Comparison of ENCODE assay signal across 24 cellular contexts in genomic region chr12:89206375-89206774, GRCh38.
"Had no signal": no experiment of that assay in that cellular context is flagged by ENCODE, and none has a peak within 500 bp of the region (broad histone marks: within the 10 kb centered on the region; RNA-seq: fewer than 3 reads in every experiment).

No MANE protein-coding gene starts in this region.

- H3K36me3 Mint-ChIP-seq: immature natural killer cell; naive thymus-derived CD8-positive, alpha-beta T cell had no signal

- H3K9me3 Mint-ChIP-seq: activated T-cell treated with anti-CD3 and anti-CD28 coated beads, Interleukin-2, amount 50 U/mL, for 24 hours; central memory CD8-positive, alpha-beta T cell; naive thymus-derived CD8-positive, alpha-beta T cell; stimulated activated naive CD8-positive, alpha-beta T cell treated with anti-CD3 and anti-CD28 coated beads, Interleukin-15, Interleukin-2, amounts not matched to agents 100 ng/mL and 50 ng/mL, for 24 hours had no signal

- FAIRE-seq: endothelial cell of umbilical vein, small intestine had no signal

- H3K27ac ChIP-seq: brain microvascular endothelial cell, esophagus muscularis mucosa, ovary, transverse colon, uterus had no signal

- H3K27ac Mint-ChIP-seq: activated CD4-positive, alpha-beta T cell treated with anti-CD3 and anti-CD28 coated beads, Interleukin-2, amount 10 ng/mL, durations not matched to agents 24 days and 14 days; activated CD8-positive, alpha-beta T cell treated with anti-CD3 and anti-CD28 coated beads, Interleukin-2, amount 10 ng/mL, durations not matched to agents 7 days and 5 days; activated T-cell treated with anti-CD3 and anti-CD28 coated beads, Interleukin-2, amount 50 U/mL, for 24 hours; activated T-helper 2 cell treated with anti-CD3 and anti-CD28 coated beads, Interferon-gamma antibody, Interleukin-2, Interleukin-4, amounts not matched to agents 10 μg/mL and 5 μg/mL and 100 μg/mL, durations not matched to agents 14 hours and 24 hours and 36 hours; immature natural killer cell; naive thymus-derived CD8-positive, alpha-beta T cell; stimulated activated naive CD8-positive, alpha-beta T cell treated with anti-CD3 and anti-CD28 coated beads, Interleukin-15, Interleukin-2, amounts not matched to agents 100 ng/mL and 50 ng/mL, for 24 hours had no signal

- H3K9me3 ChIP-seq: esophagus muscularis mucosa, ovary, right lobe of liver, transverse colon, uterus had no signal

- H3K36me3 ChIP-seq: brain microvascular endothelial cell, esophagus muscularis mucosa, ovary, right lobe of liver, transverse colon, uterus had no signal

- DNase-seq: activated CD4-positive, alpha-beta T cell treated with anti-CD3 and anti-CD28 coated beads, Interleukin-2, amount 10 ng/mL, durations not matched to agents 24 days and 14 days; activated CD8-positive, alpha-beta T cell treated with anti-CD3 and anti-CD28 coated beads, Interleukin-2, amount 10 ng/mL, durations not matched to agents 7 days and 5 days; activated naive CD4-positive, alpha-beta T cell treated with anti-CD3 and anti-CD28 coated beads, Interleukin-2, amount 50 U/mL, for 16 hours; activated T-cell treated with anti-CD3 and anti-CD28 coated beads, Interleukin-2, amount 50 U/mL, for 24 hours; aorta; brain microvascular endothelial cell; cortex of kidney; effector CD4-positive, alpha-beta T cell; immature natural killer cell; kidney glomerular epithelial cell; mesenchymal stem cell; naive thymus-derived CD8-positive, alpha-beta T cell; ovary; right lobe of liver; small intestine; stimulated activated CD4-positive, alpha-beta T cell treated with anti-CD3 and anti-CD28 coated beads, Interleukin-15, amount 100 ng/mL, for 24 hours; stimulated activated CD4-positive, alpha-beta T cell treated with anti-CD3 and anti-CD28 coated beads, Interleukin-2, amount 100 ng/mL, for 48 hours; transverse colon; uterus had no signal

- H3K27me3 ChIP-seq: brain microvascular endothelial cell, esophagus muscularis mucosa, ovary, right lobe of liver, transverse colon, uterus had no signal

- H3K4me3 Mint-ChIP-seq: activated CD4-positive, alpha-beta T cell treated with anti-CD3 and anti-CD28 coated beads, Interleukin-2, amount 10 ng/mL, durations not matched to agents 24 days and 14 days; activated CD8-positive, alpha-beta T cell treated with anti-CD3 and anti-CD28 coated beads, Interleukin-2, amount 10 ng/mL, durations not matched to agents 7 days and 5 days; activated T-cell treated with anti-CD3 and anti-CD28 coated beads, Interleukin-2, amount 50 U/mL, for 24 hours; central memory CD8-positive, alpha-beta T cell; immature natural killer cell; naive thymus-derived CD8-positive, alpha-beta T cell; stimulated activated naive CD8-positive, alpha-beta T cell treated with anti-CD3 and anti-CD28 coated beads, Interleukin-15, Interleukin-2, amounts not matched to agents 100 ng/mL and 50 ng/mL, for 24 hours had no signal

- H3K4me3 ChIP-seq: esophagus muscularis mucosa, ovary, right lobe of liver, transverse colon, uterus had no signal

- ATAC-seq: activated CD8-positive, alpha-beta T cell treated with anti-CD3 and anti-CD28 coated beads, Interleukin-2, amount 10 ng/mL, durations not matched to agents 7 days and 5 days; naive thymus-derived CD8-positive, alpha-beta T cell had no signal

- H3K4me1 ChIP-seq: esophagus muscularis mucosa, transverse colon, uterus had no signal

- H3K27me3 Mint-ChIP-seq: activated CD4-positive, alpha-beta T cell treated with anti-CD3 and anti-CD28 coated beads, Interleukin-2, amount 10 ng/mL, durations not matched to agents 24 days and 14 days; activated T-cell treated with anti-CD3 and anti-CD28 coated beads, Interleukin-2, amount 50 U/mL, for 24 hours; stimulated activated naive CD8-positive, alpha-beta T cell treated with anti-CD3 and anti-CD28 coated beads, Interleukin-15, Interleukin-2, amounts not matched to agents 100 ng/mL and 50 ng/mL, for 24 hours had no signal
